In the genomic region with DNA sequence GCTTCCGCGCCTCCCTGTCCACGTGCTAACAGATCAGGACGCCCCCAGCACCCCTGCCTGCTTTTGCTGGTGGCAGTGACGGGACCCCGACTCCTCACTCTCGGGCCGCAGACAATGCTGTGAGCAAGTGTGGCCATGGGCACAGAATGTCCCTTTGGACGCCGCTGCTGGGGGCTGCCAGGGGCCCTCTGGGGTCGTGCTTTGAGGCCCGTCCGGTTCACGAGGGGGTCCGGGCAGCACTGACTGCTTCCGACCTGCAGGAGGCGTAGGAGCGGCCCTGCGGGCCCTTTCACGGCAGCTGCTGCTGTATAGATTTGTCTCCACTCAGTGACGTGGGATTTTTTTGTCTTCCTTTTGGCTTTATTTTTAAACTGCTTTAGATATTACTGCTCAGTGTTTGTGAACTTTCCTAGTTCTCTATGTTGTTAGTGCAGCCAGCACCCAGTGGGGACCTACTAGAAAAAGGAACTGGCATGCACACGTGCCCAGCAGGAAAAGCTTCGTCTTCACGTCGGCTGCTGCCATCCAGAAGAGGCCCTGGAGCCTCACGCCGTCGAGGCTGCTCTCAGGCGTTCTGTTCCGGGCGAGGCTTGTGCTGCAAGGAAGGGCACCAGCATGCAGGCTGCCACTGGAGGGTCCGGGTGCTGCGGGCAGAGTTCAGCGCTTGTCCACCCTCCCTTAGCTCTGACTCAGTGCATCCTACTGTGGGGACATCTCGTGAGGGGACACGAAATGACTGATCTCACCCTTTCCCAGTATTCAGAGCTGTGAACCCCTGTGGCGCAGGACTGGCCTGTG, we compare ENCODE assay signal across 11 cellular contexts. TPM values are rescaled to one million over a fixed set of nuclear protein-coding genes. Genes with fewer than 3 reads are reported as not detected.
DNase-seq lines count a peak whose midpoint lies in the region; ATAC-seq and TF ChIP-seq lines count a peak whose summit lies in the region.
"Had no signal": no experiment of that assay in that cellular context is flagged by ENCODE, and none has a peak within 500 bp of the region (broad histone marks: within the 10 kb centered on the region; RNA-seq: fewer than 3 reads in every experiment).

No MANE protein-coding gene starts in this region.

- intact Hi-C loops in left ventricle myocardium inferior (cut with micrococcal nuclease) = no loop called here

- peak overlapping the region; percentile 37 for H3K27ac Mint-ChIP-seq in activated naive CD4-positive, alpha-beta T cell treated with anti-CD3 and anti-CD28 coated beads, Interleukin-2, amount 10 ng/mL, durations not matched to agents 7 days and 5 days
- no peak overlapping the region for H3K27ac Mint-ChIP-seq in type B pancreatic cell

- H3K27me3 Mint-ChIP-seq in activated naive CD4-positive, alpha-beta T cell treated with anti-CD3 and anti-CD28 coated beads, Interleukin-2, amount 10 ng/mL, durations not matched to agents 7 days and 5 days = no peaks in the 10 kb centered on the region
- H3K27me3 Mint-ChIP-seq in type B pancreatic cell = no peaks in the 10 kb centered on the region

- CTCF ChIA-PET in activated naive CD4-positive, alpha-beta T cell treated with anti-CD3 and anti-CD28 coated beads, Interleukin-2, amount 10 ng/mL, durations not matched to agents 7 days and 5 days (lab: Charles Lee) = no interaction called here

- no peak for DNase-seq in activated naive CD4-positive, alpha-beta T cell treated with anti-CD3 and anti-CD28 coated beads, Interleukin-2, amount 10 ng/mL, durations not matched to agents 7 days and 5 days
- no peak for DNase-seq in activated naive CD4-positive, alpha-beta T cell treated with Interleukin-2 at 50 U/mL for 16 hours
- no peak for DNase-seq in left ventricle myocardium inferior
- DNase-seq in type B pancreatic cell (ENCODE audit: extremely low spot score, unreplicated experiment) = no peak
- no peak for DNase-seq in kidney glomerular epithelial cell (lab: John Stamatoyannopoulos, UW)
- DNase-seq: activated T-cell treated with anti-CD3 and anti-CD28 coated beads, Interleukin-2, amount 50 U/mL, for 48 hours; NCI-H524 treated with DMSO at 0.1 percent for 48 hours had no signal

- no peaks in the 10 kb centered on the region for H3K9me3 ChIP-seq in left ventricle myocardium inferior (replicated peaks)
- H3K9me3 ChIP-seq: upper lobe of left lung had no signal

- H3K36me3 Mint-ChIP-seq in activated naive CD4-positive, alpha-beta T cell treated with anti-CD3 and anti-CD28 coated beads, Interleukin-2, amount 10 ng/mL, durations not matched to agents 7 days and 5 days = peaks cover 47% of the 10 kb centered on the region
- H3K36me3 Mint-ChIP-seq in type B pancreatic cell = peaks cover 27% of the 10 kb centered on the region

- peak overlapping the region; percentile 4 for H3K27ac ChIP-seq in left ventricle myocardium inferior (replicated peaks)
- H3K27ac ChIP-seq: upper lobe of left lung had no signal

- peaks cover 2% of the 10 kb centered on the region for H3K4me1 Mint-ChIP-seq in activated naive CD4-positive, alpha-beta T cell treated with anti-CD3 and anti-CD28 coated beads, Interleukin-2, amount 10 ng/mL, durations not matched to agents 7 days and 5 days
- no peaks in the 10 kb centered on the region for H3K4me1 Mint-ChIP-seq in type B pancreatic cell (ENCODE audit: unreplicated experiment)

- H3K36me3 ChIP-seq in left ventricle myocardium inferior = peaks cover 74% of the 10 kb centered on the region

- no peak overlapping the region for H3K4me3 Mint-ChIP-seq in activated naive CD4-positive, alpha-beta T cell treated with anti-CD3 and anti-CD28 coated beads, Interleukin-2, amount 10 ng/mL, durations not matched to agents 7 days and 5 days
- no peak overlapping the region for H3K4me3 Mint-ChIP-seq in type B pancreatic cell

- TF ChIP-seq CTCF in WI38 (IDR thresholded peaks at IDR 0.05; ENCODE audit: low read depth, low read length) = peak; percentile 24
- peak; percentile 38 for TF ChIP-seq CTCF in left ventricle myocardium inferior (IDR thresholded peaks at IDR 0.05; ENCODE audit: borderline replicate concordance)
- peak; percentile 69 for TF ChIP-seq CTCF in type B pancreatic cell (conservative IDR thresholded peaks at IDR 0.05)

- no peaks in the 10 kb centered on the region for H3K9me3 Mint-ChIP-seq in activated naive CD4-positive, alpha-beta T cell treated with anti-CD3 and anti-CD28 coated beads, Interleukin-2, amount 10 ng/mL, durations not matched to agents 7 days and 5 days
- no peaks in the 10 kb centered on the region for H3K9me3 Mint-ChIP-seq in type B pancreatic cell

- H3K4me3 ChIP-seq in WI38 (ENCODE audit: low read depth, low read length) (no peak overlapping the region), left ventricle myocardium inferior (no peak overlapping the region)
- H3K4me3 ChIP-seq: upper lobe of left lung had no signal

- H3K4me1 ChIP-seq in left ventricle myocardium inferior = peaks cover 46% of the 10 kb centered on the region

- no peaks in the 10 kb centered on the region for H3K27me3 ChIP-seq in left ventricle myocardium inferior (ENCODE audit: low read depth)
- H3K27me3 ChIP-seq: upper lobe of left lung had no signal

- ATAC-seq in HG03108 (IDR thresholded peaks at IDR 0.05; ENCODE audit: unreplicated experiment) = no peak
- no peak for ATAC-seq in HG02763 (IDR thresholded peaks at IDR 0.05; ENCODE audit: unreplicated experiment)

RNA-seq across cellular contexts. Expression of a gene that starts 21.7 kb away (rescaled TPM):
- total RNA-seq in left ventricle myocardium inferior (41.0 TPM), type B pancreatic cell (ENCODE audit: low replicate concordance) (44.1 and 49.7 TPM in 2 replicates)

RNA-seq across cellular contexts. Expression of a gene that starts 35.3 kb away (rescaled TPM):
- total RNA-seq in left ventricle myocardium inferior (12.6 TPM), type B pancreatic cell (ENCODE audit: low replicate concordance) (34.7 and 40.8 TPM in 2 replicates)

RNA-seq across cellular contexts. Expression of a gene that starts 39.5 kb away (rescaled TPM):
- total RNA-seq in left ventricle myocardium inferior (42.8 TPM), type B pancreatic cell (ENCODE audit: low replicate concordance) (44.1 and 51.9 TPM in 2 replicates)

RNA-seq across cellular contexts. Expression of a gene that starts 45.0 kb away (rescaled TPM):
- 5.6 TPM for total RNA-seq in left ventricle myocardium inferior
- 7.4 and 16.9 TPM in 2 replicates for total RNA-seq in type B pancreatic cell (ENCODE audit: low replicate concordance)

RNA-seq across cellular contexts. Expression of a gene that starts 46.5 kb away (rescaled TPM):
- 46.8 TPM for total RNA-seq in left ventricle myocardium inferior
- 64.3 and 67.9 TPM in 2 replicates for total RNA-seq in type B pancreatic cell (ENCODE audit: low replicate concordance)
